In the genomic region with DNA sequence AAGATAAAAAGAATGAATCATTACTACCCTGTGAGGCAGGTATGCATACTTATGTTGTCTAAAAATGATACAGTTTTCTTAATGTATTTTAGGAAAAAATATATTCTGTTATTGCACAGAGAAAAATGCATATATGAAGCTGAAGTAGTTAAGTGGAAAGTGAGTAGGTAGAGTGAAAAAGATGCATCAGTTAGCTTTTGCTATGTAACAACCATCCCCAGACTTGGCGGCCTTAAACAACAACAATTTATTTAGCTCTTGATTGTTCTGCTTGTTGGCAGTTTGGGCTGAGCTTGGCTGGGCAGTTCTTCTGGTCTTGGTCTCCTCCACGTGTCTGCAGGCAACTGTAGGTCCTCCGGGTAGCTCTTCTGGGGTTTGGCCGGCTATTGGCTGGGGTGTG, we compare ENCODE assay signal across 2 cellular contexts.
A peak's percentile ranks its signal among the peaks of the same experiment; 100 is the strongest.
TF ChIP-seq lines count a peak whose summit lies in the region.

No MANE protein-coding gene starts in this region.

TF ChIP-seq in HepG2, 621 proteins besides CTCF, POLR2A, EP300 and RAD21:
- TF ChIP-seq SAFB2 (CRISPR knock-in tag; IDR thresholded peaks at IDR 0.05; ENCODE audit: borderline replicate concordance, low read depth) (no peak), RBAK (CRISPR knock-in tag; IDR thresholded peaks at IDR 0.05) (peak; percentile 90), FOXK2 (IDR thresholded peaks at IDR 0.05) (no peak)

TF ChIP-seq in K562, 482 proteins besides CTCF, POLR2A, EP300 and RAD21 (continues in another document):
- no peak for TF ChIP-seq ETV6 (IDR thresholded peaks at IDR 0.05; ENCODE audit: borderline replicate concordance in 1 of 2, low read depth in 2 of 2, low read length in 1 of 2)
- no peak for TF ChIP-seq ETV6 (CRISPR knock-in tag; IDR thresholded peaks at IDR 0.05; ENCODE audit: borderline replicate concordance)
- TF ChIP-seq ADNP (tag; IDR thresholded peaks at IDR 0.05): peak; percentile 60; the same call in 1 of the 2 replicates
- TF ChIP-seq, protein P1, sequence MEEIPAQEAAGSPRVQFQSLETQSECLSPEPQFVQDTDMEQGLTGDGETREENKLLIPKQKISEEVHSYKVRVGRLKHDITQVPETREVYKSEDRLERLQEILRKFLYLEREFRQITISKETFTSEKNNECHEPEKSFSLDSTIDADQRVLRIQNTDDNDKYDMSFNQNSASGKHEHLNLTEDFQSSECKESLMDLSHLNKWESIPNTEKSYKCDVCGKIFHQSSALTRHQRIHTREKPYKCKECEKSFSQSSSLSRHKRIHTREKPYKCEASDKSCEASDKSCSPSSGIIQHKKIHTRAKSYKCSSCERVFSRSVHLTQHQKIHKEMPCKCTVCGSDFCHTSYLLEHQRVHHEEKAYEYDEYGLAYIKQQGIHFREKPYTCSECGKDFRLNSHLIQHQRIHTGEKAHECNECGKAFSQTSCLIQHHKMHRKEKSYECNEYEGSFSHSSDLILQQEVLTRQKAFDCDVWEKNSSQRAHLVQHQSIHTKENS (CRISPR knock-in tag; IDR thresholded peaks at IDR 0.05): no peak
- TF ChIP-seq, protein P2, sequence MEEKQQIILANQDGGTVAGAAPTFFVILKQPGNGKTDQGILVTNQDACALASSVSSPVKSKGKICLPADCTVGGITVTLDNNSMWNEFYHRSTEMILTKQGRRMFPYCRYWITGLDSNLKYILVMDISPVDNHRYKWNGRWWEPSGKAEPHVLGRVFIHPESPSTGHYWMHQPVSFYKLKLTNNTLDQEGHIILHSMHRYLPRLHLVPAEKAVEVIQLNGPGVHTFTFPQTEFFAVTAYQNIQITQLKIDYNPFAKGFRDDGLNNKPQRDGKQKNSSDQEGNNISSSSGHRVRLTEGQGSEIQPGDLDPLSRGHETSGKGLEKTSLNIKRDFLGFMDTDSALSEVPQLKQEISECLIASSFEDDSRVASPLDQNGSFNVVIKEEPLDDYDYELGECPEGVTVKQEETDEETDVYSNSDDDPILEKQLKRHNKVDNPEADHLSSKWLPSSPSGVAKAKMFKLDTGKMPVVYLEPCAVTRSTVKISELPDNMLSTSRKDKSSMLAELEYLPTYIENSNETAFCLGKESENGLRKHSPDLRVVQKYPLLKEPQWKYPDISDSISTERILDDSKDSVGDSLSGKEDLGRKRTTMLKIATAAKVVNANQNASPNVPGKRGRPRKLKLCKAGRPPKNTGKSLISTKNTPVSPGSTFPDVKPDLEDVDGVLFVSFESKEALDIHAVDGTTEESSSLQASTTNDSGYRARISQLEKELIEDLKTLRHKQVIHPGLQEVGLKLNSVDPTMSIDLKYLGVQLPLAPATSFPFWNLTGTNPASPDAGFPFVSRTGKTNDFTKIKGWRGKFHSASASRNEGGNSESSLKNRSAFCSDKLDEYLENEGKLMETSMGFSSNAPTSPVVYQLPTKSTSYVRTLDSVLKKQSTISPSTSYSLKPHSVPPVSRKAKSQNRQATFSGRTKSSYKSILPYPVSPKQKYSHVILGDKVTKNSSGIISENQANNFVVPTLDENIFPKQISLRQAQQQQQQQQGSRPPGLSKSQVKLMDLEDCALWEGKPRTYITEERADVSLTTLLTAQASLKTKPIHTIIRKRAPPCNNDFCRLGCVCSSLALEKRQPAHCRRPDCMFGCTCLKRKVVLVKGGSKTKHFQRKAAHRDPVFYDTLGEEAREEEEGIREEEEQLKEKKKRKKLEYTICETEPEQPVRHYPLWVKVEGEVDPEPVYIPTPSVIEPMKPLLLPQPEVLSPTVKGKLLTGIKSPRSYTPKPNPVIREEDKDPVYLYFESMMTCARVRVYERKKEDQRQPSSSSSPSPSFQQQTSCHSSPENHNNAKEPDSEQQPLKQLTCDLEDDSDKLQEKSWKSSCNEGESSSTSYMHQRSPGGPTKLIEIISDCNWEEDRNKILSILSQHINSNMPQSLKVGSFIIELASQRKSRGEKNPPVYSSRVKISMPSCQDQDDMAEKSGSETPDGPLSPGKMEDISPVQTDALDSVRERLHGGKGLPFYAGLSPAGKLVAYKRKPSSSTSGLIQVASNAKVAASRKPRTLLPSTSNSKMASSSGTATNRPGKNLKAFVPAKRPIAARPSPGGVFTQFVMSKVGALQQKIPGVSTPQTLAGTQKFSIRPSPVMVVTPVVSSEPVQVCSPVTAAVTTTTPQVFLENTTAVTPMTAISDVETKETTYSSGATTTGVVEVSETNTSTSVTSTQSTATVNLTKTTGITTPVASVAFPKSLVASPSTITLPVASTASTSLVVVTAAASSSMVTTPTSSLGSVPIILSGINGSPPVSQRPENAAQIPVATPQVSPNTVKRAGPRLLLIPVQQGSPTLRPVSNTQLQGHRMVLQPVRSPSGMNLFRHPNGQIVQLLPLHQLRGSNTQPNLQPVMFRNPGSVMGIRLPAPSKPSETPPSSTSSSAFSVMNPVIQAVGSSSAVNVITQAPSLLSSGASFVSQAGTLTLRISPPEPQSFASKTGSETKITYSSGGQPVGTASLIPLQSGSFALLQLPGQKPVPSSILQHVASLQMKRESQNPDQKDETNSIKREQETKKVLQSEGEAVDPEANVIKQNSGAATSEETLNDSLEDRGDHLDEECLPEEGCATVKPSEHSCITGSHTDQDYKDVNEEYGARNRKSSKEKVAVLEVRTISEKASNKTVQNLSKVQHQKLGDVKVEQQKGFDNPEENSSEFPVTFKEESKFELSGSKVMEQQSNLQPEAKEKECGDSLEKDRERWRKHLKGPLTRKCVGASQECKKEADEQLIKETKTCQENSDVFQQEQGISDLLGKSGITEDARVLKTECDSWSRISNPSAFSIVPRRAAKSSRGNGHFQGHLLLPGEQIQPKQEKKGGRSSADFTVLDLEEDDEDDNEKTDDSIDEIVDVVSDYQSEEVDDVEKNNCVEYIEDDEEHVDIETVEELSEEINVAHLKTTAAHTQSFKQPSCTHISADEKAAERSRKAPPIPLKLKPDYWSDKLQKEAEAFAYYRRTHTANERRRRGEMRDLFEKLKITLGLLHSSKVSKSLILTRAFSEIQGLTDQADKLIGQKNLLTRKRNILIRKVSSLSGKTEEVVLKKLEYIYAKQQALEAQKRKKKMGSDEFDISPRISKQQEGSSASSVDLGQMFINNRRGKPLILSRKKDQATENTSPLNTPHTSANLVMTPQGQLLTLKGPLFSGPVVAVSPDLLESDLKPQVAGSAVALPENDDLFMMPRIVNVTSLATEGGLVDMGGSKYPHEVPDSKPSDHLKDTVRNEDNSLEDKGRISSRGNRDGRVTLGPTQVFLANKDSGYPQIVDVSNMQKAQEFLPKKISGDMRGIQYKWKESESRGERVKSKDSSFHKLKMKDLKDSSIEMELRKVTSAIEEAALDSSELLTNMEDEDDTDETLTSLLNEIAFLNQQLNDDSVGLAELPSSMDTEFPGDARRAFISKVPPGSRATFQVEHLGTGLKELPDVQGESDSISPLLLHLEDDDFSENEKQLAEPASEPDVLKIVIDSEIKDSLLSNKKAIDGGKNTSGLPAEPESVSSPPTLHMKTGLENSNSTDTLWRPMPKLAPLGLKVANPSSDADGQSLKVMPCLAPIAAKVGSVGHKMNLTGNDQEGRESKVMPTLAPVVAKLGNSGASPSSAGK (IDR thresholded peaks at IDR 0.05): no peak
- TF ChIP-seq HMGN3 (IDR thresholded peaks at IDR 0.05; ENCODE audit: borderline replicate concordance, extremely low read depth, insufficient read length, low read depth, low read length): no peak
- TF ChIP-seq FOXJ3 (CRISPR knock-in tag; IDR thresholded peaks at IDR 0.05): no peak
- TF ChIP-seq BHLHE40 (IDR thresholded peaks at IDR 0.05; ENCODE audit: low read length): no peak
- TF ChIP-seq RBM34 (IDR thresholded peaks at IDR 0.05; ENCODE audit: borderline replicate concordance, insufficient read depth, low read length): no peak
- TF ChIP-seq, protein P3, sequence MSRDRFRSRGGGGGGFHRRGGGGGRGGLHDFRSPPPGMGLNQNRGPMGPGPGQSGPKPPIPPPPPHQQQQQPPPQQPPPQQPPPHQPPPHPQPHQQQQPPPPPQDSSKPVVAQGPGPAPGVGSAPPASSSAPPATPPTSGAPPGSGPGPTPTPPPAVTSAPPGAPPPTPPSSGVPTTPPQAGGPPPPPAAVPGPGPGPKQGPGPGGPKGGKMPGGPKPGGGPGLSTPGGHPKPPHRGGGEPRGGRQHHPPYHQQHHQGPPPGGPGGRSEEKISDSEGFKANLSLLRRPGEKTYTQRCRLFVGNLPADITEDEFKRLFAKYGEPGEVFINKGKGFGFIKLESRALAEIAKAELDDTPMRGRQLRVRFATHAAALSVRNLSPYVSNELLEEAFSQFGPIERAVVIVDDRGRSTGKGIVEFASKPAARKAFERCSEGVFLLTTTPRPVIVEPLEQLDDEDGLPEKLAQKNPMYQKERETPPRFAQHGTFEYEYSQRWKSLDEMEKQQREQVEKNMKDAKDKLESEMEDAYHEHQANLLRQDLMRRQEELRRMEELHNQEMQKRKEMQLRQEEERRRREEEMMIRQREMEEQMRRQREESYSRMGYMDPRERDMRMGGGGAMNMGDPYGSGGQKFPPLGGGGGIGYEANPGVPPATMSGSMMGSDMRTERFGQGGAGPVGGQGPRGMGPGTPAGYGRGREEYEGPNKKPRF (IDR thresholded peaks at IDR 0.05; ENCODE audit: low read depth, low read length): no peak
- TF ChIP-seq, protein P4, sequence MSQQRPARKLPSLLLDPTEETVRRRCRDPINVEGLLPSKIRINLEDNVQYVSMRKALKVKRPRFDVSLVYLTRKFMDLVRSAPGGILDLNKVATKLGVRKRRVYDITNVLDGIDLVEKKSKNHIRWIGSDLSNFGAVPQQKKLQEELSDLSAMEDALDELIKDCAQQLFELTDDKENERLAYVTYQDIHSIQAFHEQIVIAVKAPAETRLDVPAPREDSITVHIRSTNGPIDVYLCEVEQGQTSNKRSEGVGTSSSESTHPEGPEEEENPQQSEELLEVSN (IDR thresholded peaks at IDR 0.05; ENCODE audit: borderline replicate concordance in 1 of 2, extremely low read depth in 1 of 2, insufficient read depth in 1 of 2, insufficient read length in 1 of 2, low read depth in 1 of 2, low read length in 1 of 2, poor library complexity in 1 of 2, severe bottlenecking in 1 of 2): no peak
- TF ChIP-seq KHSRP (IDR thresholded peaks at IDR 0.05): no peak
- TF ChIP-seq, protein P5, sequence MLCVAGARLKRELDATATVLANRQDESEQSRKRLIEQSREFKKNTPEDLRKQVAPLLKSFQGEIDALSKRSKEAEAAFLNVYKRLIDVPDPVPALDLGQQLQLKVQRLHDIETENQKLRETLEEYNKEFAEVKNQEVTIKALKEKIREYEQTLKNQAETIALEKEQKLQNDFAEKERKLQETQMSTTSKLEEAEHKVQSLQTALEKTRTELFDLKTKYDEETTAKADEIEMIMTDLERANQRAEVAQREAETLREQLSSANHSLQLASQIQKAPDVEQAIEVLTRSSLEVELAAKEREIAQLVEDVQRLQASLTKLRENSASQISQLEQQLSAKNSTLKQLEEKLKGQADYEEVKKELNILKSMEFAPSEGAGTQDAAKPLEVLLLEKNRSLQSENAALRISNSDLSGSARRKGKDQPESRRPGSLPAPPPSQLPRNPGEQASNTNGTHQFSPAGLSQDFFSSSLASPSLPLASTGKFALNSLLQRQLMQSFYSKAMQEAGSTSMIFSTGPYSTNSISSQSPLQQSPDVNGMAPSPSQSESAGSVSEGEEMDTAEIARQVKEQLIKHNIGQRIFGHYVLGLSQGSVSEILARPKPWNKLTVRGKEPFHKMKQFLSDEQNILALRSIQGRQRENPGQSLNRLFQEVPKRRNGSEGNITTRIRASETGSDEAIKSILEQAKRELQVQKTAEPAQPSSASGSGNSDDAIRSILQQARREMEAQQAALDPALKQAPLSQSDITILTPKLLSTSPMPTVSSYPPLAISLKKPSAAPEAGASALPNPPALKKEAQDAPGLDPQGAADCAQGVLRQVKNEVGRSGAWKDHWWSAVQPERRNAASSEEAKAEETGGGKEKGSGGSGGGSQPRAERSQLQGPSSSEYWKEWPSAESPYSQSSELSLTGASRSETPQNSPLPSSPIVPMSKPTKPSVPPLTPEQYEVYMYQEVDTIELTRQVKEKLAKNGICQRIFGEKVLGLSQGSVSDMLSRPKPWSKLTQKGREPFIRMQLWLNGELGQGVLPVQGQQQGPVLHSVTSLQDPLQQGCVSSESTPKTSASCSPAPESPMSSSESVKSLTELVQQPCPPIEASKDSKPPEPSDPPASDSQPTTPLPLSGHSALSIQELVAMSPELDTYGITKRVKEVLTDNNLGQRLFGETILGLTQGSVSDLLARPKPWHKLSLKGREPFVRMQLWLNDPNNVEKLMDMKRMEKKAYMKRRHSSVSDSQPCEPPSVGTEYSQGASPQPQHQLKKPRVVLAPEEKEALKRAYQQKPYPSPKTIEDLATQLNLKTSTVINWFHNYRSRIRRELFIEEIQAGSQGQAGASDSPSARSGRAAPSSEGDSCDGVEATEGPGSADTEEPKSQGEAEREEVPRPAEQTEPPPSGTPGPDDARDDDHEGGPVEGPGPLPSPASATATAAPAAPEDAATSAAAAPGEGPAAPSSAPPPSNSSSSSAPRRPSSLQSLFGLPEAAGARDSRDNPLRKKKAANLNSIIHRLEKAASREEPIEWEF (CRISPR knock-in tag; IDR thresholded peaks at IDR 0.05): no peak
- TF ChIP-seq SMAD2 (IDR thresholded peaks at IDR 0.05; ENCODE audit: low read depth, low read length): no peak
- TF ChIP-seq, protein P6, sequence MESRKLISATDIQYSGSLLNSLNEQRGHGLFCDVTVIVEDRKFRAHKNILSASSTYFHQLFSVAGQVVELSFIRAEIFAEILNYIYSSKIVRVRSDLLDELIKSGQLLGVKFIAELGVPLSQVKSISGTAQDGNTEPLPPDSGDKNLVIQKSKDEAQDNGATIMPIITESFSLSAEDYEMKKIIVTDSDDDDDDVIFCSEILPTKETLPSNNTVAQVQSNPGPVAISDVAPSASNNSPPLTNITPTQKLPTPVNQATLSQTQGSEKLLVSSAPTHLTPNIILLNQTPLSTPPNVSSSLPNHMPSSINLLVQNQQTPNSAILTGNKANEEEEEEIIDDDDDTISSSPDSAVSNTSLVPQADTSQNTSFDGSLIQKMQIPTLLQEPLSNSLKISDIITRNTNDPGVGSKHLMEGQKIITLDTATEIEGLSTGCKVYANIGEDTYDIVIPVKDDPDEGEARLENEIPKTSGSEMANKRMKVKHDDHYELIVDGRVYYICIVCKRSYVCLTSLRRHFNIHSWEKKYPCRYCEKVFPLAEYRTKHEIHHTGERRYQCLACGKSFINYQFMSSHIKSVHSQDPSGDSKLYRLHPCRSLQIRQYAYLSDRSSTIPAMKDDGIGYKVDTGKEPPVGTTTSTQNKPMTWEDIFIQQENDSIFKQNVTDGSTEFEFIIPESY (CRISPR knock-in tag; IDR thresholded peaks at IDR 0.05): peak; percentile 97
- TF ChIP-seq, protein P7, sequence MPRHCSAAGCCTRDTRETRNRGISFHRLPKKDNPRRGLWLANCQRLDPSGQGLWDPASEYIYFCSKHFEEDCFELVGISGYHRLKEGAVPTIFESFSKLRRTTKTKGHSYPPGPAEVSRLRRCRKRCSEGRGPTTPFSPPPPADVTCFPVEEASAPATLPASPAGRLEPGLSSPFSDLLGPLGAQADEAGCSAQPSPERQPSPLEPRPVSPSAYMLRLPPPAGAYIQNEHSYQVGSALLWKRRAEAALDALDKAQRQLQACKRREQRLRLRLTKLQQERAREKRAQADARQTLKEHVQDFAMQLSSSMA (CRISPR knock-in tag; IDR thresholded peaks at IDR 0.05): no peak
- no peak for TF ChIP-seq ZNF239 (CRISPR knock-in tag; IDR thresholded peaks at IDR 0.05)
- no peak for TF ChIP-seq HDAC8 (tag; IDR thresholded peaks at IDR 0.05)
- TF ChIP-seq, protein P8, sequence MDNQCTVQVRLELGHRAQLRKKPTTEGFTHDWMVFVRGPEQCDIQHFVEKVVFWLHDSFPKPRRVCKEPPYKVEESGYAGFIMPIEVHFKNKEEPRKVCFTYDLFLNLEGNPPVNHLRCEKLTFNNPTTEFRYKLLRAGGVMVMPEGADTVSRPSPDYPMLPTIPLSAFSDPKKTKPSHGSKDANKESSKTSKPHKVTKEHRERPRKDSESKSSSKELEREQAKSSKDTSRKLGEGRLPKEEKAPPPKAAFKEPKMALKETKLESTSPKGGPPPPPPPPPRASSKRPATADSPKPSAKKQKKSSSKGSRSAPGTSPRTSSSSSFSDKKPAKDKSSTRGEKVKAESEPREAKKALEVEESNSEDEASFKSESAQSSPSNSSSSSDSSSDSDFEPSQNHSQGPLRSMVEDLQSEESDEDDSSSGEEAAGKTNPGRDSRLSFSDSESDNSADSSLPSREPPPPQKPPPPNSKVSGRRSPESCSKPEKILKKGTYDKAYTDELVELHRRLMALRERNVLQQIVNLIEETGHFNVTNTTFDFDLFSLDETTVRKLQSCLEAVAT (IDR thresholded peaks at IDR 0.05): no peak
- TF ChIP-seq TRIM24 (IDR thresholded peaks at IDR 0.05): peak in 1 of 2 experiments; percentile 51; a peak in 1 of 4 replicates
